Comparison of ENCODE assay signal across 11 cellular contexts in genomic region chr6:32459781-32460424, GRCh38. TPM values are rescaled to one million over a fixed set of nuclear protein-coding genes. Genes with fewer than 3 reads are reported as not detected.
DNase-seq lines count a peak whose midpoint lies in the region; ATAC-seq and TF ChIP-seq lines count a peak whose summit lies in the region.
"Had no signal": no experiment of that assay in that cellular context is flagged by ENCODE, and none has a peak within 500 bp of the region (broad histone marks: within the 10 kb centered on the region; RNA-seq: fewer than 3 reads in every experiment).

No MANE protein-coding gene starts in this region.

- H3K4me3 Mint-ChIP-seq in immature natural killer cell: peak overlapping the region in 4 of 5 donors; percentile 21 to 67 (median 46)
- H3K4me3 Mint-ChIP-seq in stimulated activated memory B cell treated with anti-CD40 and anti-IgM and Interleukin-4, amounts not matched to agents 10 μg/mL and 1 μg/mL and 100 μg/mL, for 72 hours: peak overlapping the region; percentile 75

- CTCF ChIA-PET in SK-N-SH (lab: Yijun Ruan, JAX): no interaction called here

- POLR2A ChIA-PET in SK-N-SH (lab: Yijun Ruan, JAX): no interaction called here

- H4K20me1 ChIP-seq in SK-N-SH (ENCODE audit: insufficient read depth): no peaks in the 10 kb centered on the region

- DNase-seq in SK-N-SH (no peak), SK-N-MC (ENCODE audit: low read depth, low spot score) (no peak), immature natural killer cell (no peak), NCI-H526 (lab: John Stamatoyannopoulos, UW) (no peak), NCI-H187 treated with DMSO at 0.1 percent for 48 hours (lab: John Stamatoyannopoulos, UW) (no peak)
- DNase-seq: 8988T, DMS79, NCI-H1417 had no signal

- H3K9me2 ChIP-seq in SK-N-SH: no peaks in the 10 kb centered on the region

- no peak for TF ChIP-seq EP300 in SK-N-SH (IDR thresholded peaks at IDR 0.05; ENCODE audit: borderline replicate concordance in 1 of 2, low read depth in 1 of 2, low read length in 1 of 2)

- H3K36me3 ChIP-seq in SK-N-SH (replicated peaks in 1 of 2; ENCODE audit: control insufficient read depth in 1 of 2, insufficient read depth in 2 of 2, low read length in 1 of 2) (no peaks in the 10 kb centered on the region), SK-N-MC (ENCODE audit: insufficient read depth, low read length) (no peaks in the 10 kb centered on the region)

- peaks cover 0 to 6% of the 10 kb centered on the region in 2 donors for H3K4me1 Mint-ChIP-seq in immature natural killer cell
- H3K4me1 Mint-ChIP-seq in stimulated activated memory B cell treated with anti-CD40 and anti-IgM and Interleukin-4, amounts not matched to agents 10 μg/mL and 1 μg/mL and 100 μg/mL, for 72 hours: peaks cover 27% of the 10 kb centered on the region

- no peak for TF ChIP-seq CTCF in SK-N-SH (IDR thresholded peaks at IDR 0.05)

- H3K9me3 ChIP-seq in SK-N-SH: no peaks in the 10 kb centered on the region
- no peaks in the 10 kb centered on the region for H3K9me3 ChIP-seq in SK-N-MC (ENCODE audit: low read depth, low read length)

- H3K27ac ChIP-seq in SK-N-SH (ENCODE audit: low read depth in 2 of 2, low read length in 1 of 2) (no peak overlapping the region), SK-N-MC (no peak overlapping the region)

- H3K9me3 Mint-ChIP-seq in immature natural killer cell: peaks cover 0 to 3% (median 0%) of the 10 kb centered on the region in 6 donors
- peaks cover 4% of the 10 kb centered on the region for H3K9me3 Mint-ChIP-seq in stimulated activated memory B cell treated with anti-CD40 and anti-IgM and Interleukin-4, amounts not matched to agents 10 μg/mL and 1 μg/mL and 100 μg/mL, for 72 hours

- H3K4me3 ChIP-seq in SK-N-SH (ENCODE audit: low read depth in 2 of 2, low read length in 1 of 2): peak overlapping the region in 1 of 2 experiments; percentile 39; a peak in 2 of 4 replicates
- peak overlapping the region; percentile 76 for H3K4me3 ChIP-seq in SK-N-MC

- no peaks in the 10 kb centered on the region for H3F3A ChIP-seq in SK-N-SH (replicated peaks; ENCODE audit: insufficient read depth)

- H3K4me2 ChIP-seq in SK-N-SH: peak overlapping the region; percentile 33; the same call in 1 of the 2 replicates

- no peak for TF ChIP-seq RAD21 in SK-N-SH (IDR thresholded peaks at IDR 0.05; ENCODE audit: low read length)

- H2AFZ ChIP-seq in SK-N-SH (ENCODE audit: low read depth): peak overlapping the region; percentile 63; the same call in 1 of the 2 replicates

- 4% methylated on average over 26 of the region's 29 CpGs for WGBS in SK-N-SH (ENCODE audit: low lambda C conversion rate)

- no peaks in the 10 kb centered on the region for H3K4me1 ChIP-seq in SK-N-SH (ENCODE audit: control insufficient read depth in 1 of 2, insufficient read depth in 2 of 2, low read depth in 1 of 2, low read length in 1 of 2)

- H3K9ac ChIP-seq in SK-N-SH (no peak overlapping the region), SK-N-MC (ENCODE audit: insufficient read length) (no peak overlapping the region)

- H3K27ac Mint-ChIP-seq in immature natural killer cell: no peak overlapping the region
- peak overlapping the region; percentile 46 for H3K27ac Mint-ChIP-seq in stimulated activated memory B cell treated with anti-CD40 and anti-IgM and Interleukin-4, amounts not matched to agents 10 μg/mL and 1 μg/mL and 100 μg/mL, for 72 hours

- H3K36me3 Mint-ChIP-seq in immature natural killer cell: no peaks in the 10 kb centered on the region
- peaks cover 5% of the 10 kb centered on the region for H3K36me3 Mint-ChIP-seq in stimulated activated memory B cell treated with anti-CD40 and anti-IgM and Interleukin-4, amounts not matched to agents 10 μg/mL and 1 μg/mL and 100 μg/mL, for 72 hours

- peaks cover 20 to 26% (median 22%) of the 10 kb centered on the region in 3 donors for H3K27me3 Mint-ChIP-seq in immature natural killer cell (ENCODE audit: low read depth in 3 of 3)
- H3K27me3 Mint-ChIP-seq in stimulated activated memory B cell treated with anti-CD40 and anti-IgM and Interleukin-4, amounts not matched to agents 10 μg/mL and 1 μg/mL and 100 μg/mL, for 72 hours: peaks cover 7% of the 10 kb centered on the region

- no peaks in the 10 kb centered on the region for H3K79me2 ChIP-seq in SK-N-SH (ENCODE audit: insufficient read depth)

- ATAC-seq in SK-N-SH treated with all-trans-retinoic acid at 6 μM for 48 hours: no peak
- no peak for ATAC-seq in stimulated activated memory B cell treated with anti-CD40 and anti-IgM and Interleukin-4, amounts not matched to agents 10 μg/mL and 1 μg/mL and 100 μg/mL, for 72 hours
- no peak for ATAC-seq in HG03159 (IDR thresholded peaks at IDR 0.05; ENCODE audit: unreplicated experiment)

- no peaks in the 10 kb centered on the region; the same call in 1 of the 2 replicates for H3K27me3 ChIP-seq in SK-N-SH (ENCODE audit: insufficient read depth)

TF ChIP-seq in SK-N-SH, 30 proteins besides CTCF, POLR2A, EP300 and RAD21:
- TF ChIP-seq MXI1 (IDR thresholded peaks at IDR 0.05; ENCODE audit: low read depth, low read length): no peak
- TF ChIP-seq RFX5 (IDR thresholded peaks at IDR 0.05; ENCODE audit: low read length): no peak
- TF ChIP-seq GABPA (IDR thresholded peaks at IDR 0.05; ENCODE audit: low read depth): peak; percentile 45; the same call in 1 of the 2 replicates

TF ChIP-seq in SK-N-SH treated with all-trans-retinoic acid at 6 μM for 48 hours, 23 proteins besides CTCF, POLR2A, EP300 and RAD21:
- TF ChIP-seq TOX (CRISPR knock-in tag; IDR thresholded peaks at IDR 0.05; ENCODE audit: borderline replicate concordance) (no peak), BACH2 (CRISPR knock-in tag; IDR thresholded peaks at IDR 0.05; ENCODE audit: borderline replicate concordance) (no peak), ISL1 (CRISPR knock-in tag; IDR thresholded peaks at IDR 0.05) (no peak), ZFP30 (CRISPR knock-in tag; IDR thresholded peaks at IDR 0.05) (no peak), CSRNP3 (CRISPR knock-in tag; IDR thresholded peaks at IDR 0.05) (no peak)
TF ChIP-seq in SK-N-SH treated with all-trans-retinoic acid at 6 μM for 48 hours: peak in this region for 0.

RNA-seq across cellular contexts. Expression of gene HLA-DRA, which starts 20.2 kb away (rescaled TPM):
- polyA plus RNA-seq in SK-N-SH (2012; rRNA removed) (0.10 TPM in 1 of 2 replicates, not detected in the other), immature natural killer cell (100 to 1,000 TPM; 103 to 884 (median 621) TPM)
- polyA plus RNA-seq in SK-N-SH (2012; cell fraction: cytosol; rRNA removed): not detected in 2 replicates
- not detected in 2 replicates for polyA plus RNA-seq in SK-N-SH (2012; cell fraction: nucleus; rRNA removed)

RNA-seq across cellular contexts. Expression of gene BTNL2, which starts 52.9 kb away (rescaled TPM):
- polyA plus RNA-seq in SK-N-SH (2012; rRNA removed): not detected in 2 replicates
- polyA plus RNA-seq in SK-N-SH (2012; cell fraction: cytosol; rRNA removed): not detected in 2 replicates
- not detected in 2 replicates for polyA plus RNA-seq in SK-N-SH (2012; cell fraction: nucleus; rRNA removed)
- polyA plus RNA-seq in immature natural killer cell: not detected

Comparison
In these comparisons a context has a peak if more than half of its experiments do, and no peak if none do; other contexts are left out.
1. RNA of gene HLA-DRA, which starts 20.2 kb away (polyA plus RNA-seq): 103 to 884 TPM in immature natural killer cell; 0.10 TPM in SK-N-SH; every median in the first group is over 10 times any median in the second.